1 cellular context compared by ENCODE assay signal in the genomic region with DNA sequence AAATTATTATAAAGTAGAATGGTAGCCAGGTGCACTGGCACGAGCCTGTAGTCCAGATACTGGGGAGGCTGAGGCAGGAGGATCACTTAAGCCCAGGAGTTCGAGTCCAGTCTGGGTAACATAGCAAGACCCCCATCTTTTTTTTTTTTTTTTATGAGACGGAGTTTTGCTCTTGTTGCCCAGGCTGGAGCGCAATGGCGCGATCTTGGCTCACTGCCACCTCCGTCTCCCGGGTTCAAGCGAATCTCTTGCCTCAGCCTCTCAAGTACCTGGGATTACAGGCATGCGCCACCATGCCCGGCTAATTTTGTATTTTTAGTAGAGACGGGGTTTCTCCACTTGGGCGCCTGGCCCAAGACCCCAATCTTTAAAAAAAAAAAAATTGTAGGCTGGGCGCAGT.
TF ChIP-seq lines count a peak whose summit lies in the region.

No MANE protein-coding gene starts in this region.

TF ChIP-seq in K562, 482 proteins besides CTCF, POLR2A, EP300 and RAD21:
- TF ChIP-seq NFIC (IDR thresholded peaks at IDR 0.05): peak; percentile 58; the same call in 1 of the 2 replicates
